In the genomic region with DNA sequence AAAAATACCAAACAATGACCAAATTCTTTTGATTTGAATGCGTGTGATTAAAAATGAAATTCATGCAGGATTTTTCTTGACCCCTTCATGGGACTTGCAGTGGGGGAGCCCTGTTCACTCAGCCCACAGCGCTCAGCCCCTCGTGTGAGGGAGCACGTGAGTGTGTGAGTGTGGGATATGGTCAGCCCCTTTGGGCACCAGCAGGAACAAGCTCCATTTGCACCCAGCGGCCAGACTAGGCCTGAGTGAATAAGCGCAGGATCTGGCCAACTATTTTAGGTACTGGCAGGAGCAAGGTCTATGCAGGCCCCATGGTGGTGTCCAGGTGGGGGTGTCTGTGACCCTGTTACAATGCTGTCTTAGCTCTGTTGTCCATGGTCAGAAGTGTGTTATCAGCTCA, we compare ENCODE assay signal across 19 cellular contexts.
DNase-seq lines count a peak whose midpoint lies in the region; ATAC-seq, FAIRE-seq and TF ChIP-seq lines count a peak whose summit lies in the region.
"Had no signal": no experiment of that assay in that cellular context is flagged by ENCODE, and none has a peak within 500 bp of the region (broad histone marks: within the 10 kb centered on the region; RNA-seq: fewer than 3 reads in every experiment).

No MANE protein-coding gene starts in this region.

- H2BK5ac ChIP-seq in H1 (ENCODE audit: low read depth, low read length): no peak overlapping the region

- TF ChIP-seq EP300 in HepG2 (IDR thresholded peaks at IDR 0.05; ENCODE audit: low read depth in 2 of 2, low read length in 2 of 2) (no peak), HepG2 (CRISPR knock-in tag; IDR thresholded peaks at IDR 0.05; ENCODE audit: borderline replicate concordance) (no peak), H1 (IDR thresholded peaks at IDR 0.05; ENCODE audit: borderline replicate concordance in 1 of 2, low read depth in 2 of 2, low read length in 2 of 2) (no peak)

- CTCF ChIA-PET in HepG2 (lab: Yijun Ruan, JAX; ENCODE audit: low intra/inter-chr PET ratio, low total read pairs): no interaction called here
- CTCF ChIA-PET in H1 (lab: Charles Lee; ENCODE audit: partially characterized antibody): interaction anchor here (0.5 to 1.7 kb wide), 2 partner anchors 92 to 127 kb away, joined by 3 to 4 read pairs; no protein-coding TSS in a partner anchor

- no peaks in the 10 kb centered on the region for H3K79me2 ChIP-seq in HepG2 (ENCODE audit: insufficient read depth, low read length)
- H3K79me2 ChIP-seq in H1 (ENCODE audit: control insufficient read depth in 1 of 2, insufficient read depth in 2 of 2, low read length in 2 of 2): no peaks in the 10 kb centered on the region

- H4K8ac ChIP-seq in H1 (ENCODE audit: extremely low read depth, insufficient read depth, low read length): no peak overlapping the region

- in situ Hi-C loops in HepG2 (cut with HindIII; ENCODE audit: extremely low pct_ligation_motif_present, low pct_unique_long_range_greater_than_20kb): no loop called here

- no peak overlapping the region for H2AK5ac ChIP-seq in H1 (ENCODE audit: low read depth, low read length)

- no peak overlapping the region for H2BK15ac ChIP-seq in H1 (ENCODE audit: low read length)

- DNase-seq in HepG2 (ENCODE audit: low spot score): no peak
- no peak for DNase-seq in right lobe of liver
- no peak for DNase-seq in H1 (ENCODE audit: low read depth in 1 of 2, low spot score in 2 of 2)
- no peak for DNase-seq in upper lobe of right lung
- no peak for DNase-seq in activated CD4-positive, CD25-positive, alpha-beta regulatory T cell treated with anti-CD3 and anti-CD28 coated beads, Interleukin-2, amount 50 U/mL, for 72 hours
- DNase-seq: Caco-2; CD4-positive, CD25-positive, alpha-beta regulatory T cell; CD8-positive, alpha-beta T cell; DMS153; DND-41; H9 had no signal

- H3K36me3 ChIP-seq in HepG2 (replicated peaks in 1 of 2; ENCODE audit: control insufficient read depth in 1 of 2, insufficient read depth in 2 of 2, low read length in 2 of 2): no peaks in the 10 kb centered on the region
- H3K36me3 ChIP-seq in right lobe of liver: no peaks in the 10 kb centered on the region
- H3K36me3 ChIP-seq in H1 (ENCODE audit: control insufficient read depth in 2 of 4, insufficient read depth in 4 of 4, low read length in 3 of 4): no peaks in the 10 kb centered on the region
- H3K36me3 ChIP-seq in upper lobe of right lung: no peaks in the 10 kb centered on the region
- H3K36me3 ChIP-seq: BLaER1 had no signal

- TF ChIP-seq POLR2A in HepG2 (IDR thresholded peaks at IDR 0.05; ENCODE audit: insufficient read depth in 1 of 2, low read depth in 2 of 2, low read length in 2 of 2): no peak
- no peak for TF ChIP-seq POLR2A in right lobe of liver (IDR thresholded peaks at IDR 0.05)
- TF ChIP-seq POLR2A in H1 (IDR thresholded peaks at IDR 0.05; ENCODE audit: control extremely low read depth in 1 of 2, low read depth in 2 of 2, low read length in 2 of 2): no peak

- H3K18ac ChIP-seq in H1 (ENCODE audit: extremely low read depth, low read length): no peak overlapping the region

- no peak overlapping the region for H2BK20ac ChIP-seq in H1 (ENCODE audit: low read length)

- no peak overlapping the region for H2BK120ac ChIP-seq in H1 (replicated peaks; ENCODE audit: low read depth, low read length)

- H3K4me2 ChIP-seq in HepG2 (ENCODE audit: low read depth, low read length): no peak overlapping the region
- H3K4me2 ChIP-seq in H1 (ENCODE audit: insufficient read depth in 1 of 2, low read depth in 2 of 2, low read length in 2 of 2): no peak overlapping the region
- H3K4me2 ChIP-seq: BLaER1 had no signal

- H3K9ac ChIP-seq in HepG2 (ENCODE audit: insufficient read depth, low read depth, low read length) (no peak overlapping the region), H1 (replicated peaks in 1 of 4; ENCODE audit: extremely low read depth in 1 of 4, low read depth in 3 of 4, low read length in 3 of 4) (no peak overlapping the region)
- H3K9ac ChIP-seq: BLaER1 had no signal

- intact Hi-C loops in HepG2 (cut with micrococcal nuclease; ENCODE audit: unreplicated experiment): no loop called here
- intact Hi-C loops in right lobe of liver (cut with DNase I): no loop called here
- intact Hi-C loops in upper lobe of right lung (cut with DNase I): no loop called here

- no peak overlapping the region for H3K14ac ChIP-seq in H1 (ENCODE audit: insufficient read length)

- no peak overlapping the region for H3K23ac ChIP-seq in H1 (ENCODE audit: insufficient read length)

- H3K9me3 ChIP-seq in HepG2 (ENCODE audit: low read length) (no peaks in the 10 kb centered on the region), right lobe of liver (no peaks in the 10 kb centered on the region), H1 (ENCODE audit: insufficient read depth in 2 of 2, low read depth in 1 of 2, low read length in 1 of 2) (no peaks in the 10 kb centered on the region), upper lobe of right lung (no peaks in the 10 kb centered on the region)
- H3K9me3 ChIP-seq: Caco-2 had no signal

- no peak overlapping the region for H2BK12ac ChIP-seq in H1 (ENCODE audit: low read depth, low read length)

- WGBS in HepG2 (ENCODE audit: low lambda C conversion rate): under 1% methylated on average over 4 of the region's 6 CpGs
- 75% methylated on average over 2 of the region's 6 CpGs for WGBS in right lobe of liver (ENCODE audit: insufficient coverage, low coverage, low lambda C conversion rate, missing lambda C conversion rate)
- WGBS in H1 (ENCODE audit: extremely low coverage in 1 of 2, insufficient coverage in 1 of 2, insufficient read length in 1 of 2, insufficient replicate concordance in 2 of 2, low coverage in 1 of 2, low lambda C conversion rate in 2 of 2, missing lambda C conversion rate in 1 of 2), 2 experiments: 93% methylated on average over 6 of the region's 6 CpGs; no CpG with 5 or more reads in 1 of the 2 experiments

- TF ChIP-seq RAD21 in HepG2 (CRISPR knock-in tag; IDR thresholded peaks at IDR 0.05) (no peak), H1 (IDR thresholded peaks at IDR 0.05 in 1 of 2, conservative IDR thresholded peaks at IDR 0.05 in 1 of 2; ENCODE audit: low read depth in 2 of 2, low read length in 2 of 2) (no peak)

- no peak overlapping the region for H3K27ac ChIP-seq in HepG2 (ENCODE audit: extremely low read length, insufficient read depth, low read length)
- H3K27ac ChIP-seq in right lobe of liver: no peak overlapping the region
- H3K27ac ChIP-seq in H1 (ENCODE audit: low read depth, low read length): no peak overlapping the region
- no peak overlapping the region for H3K27ac ChIP-seq in upper lobe of right lung
- H3K27ac ChIP-seq: 22Rv1, BLaER1, C4-2B had no signal

- H4K91ac ChIP-seq in H1 (replicated peaks; ENCODE audit: insufficient read length, low read length): no peak overlapping the region

- H2AFZ ChIP-seq in HepG2 (ENCODE audit: low read length): no peak overlapping the region
- H2AFZ ChIP-seq in H1 (ENCODE audit: low read length): peak overlapping the region; percentile 24; the same call in 1 of the 2 replicates

- no peaks in the 10 kb centered on the region for H3K23me2 ChIP-seq in H1 (ENCODE audit: low read depth, low read length)

- BruUV-seq in HepG2 (replicated peaks; lab: Mats Ljungman, UMichigan): no TSS peak

- H4K20me1 ChIP-seq in HepG2 (ENCODE audit: insufficient read depth, low read length) (no peaks in the 10 kb centered on the region), H1 (replicated peaks in 1 of 2; ENCODE audit: control insufficient read depth in 1 of 2, insufficient read depth in 2 of 2, low read length in 2 of 2) (no peaks in the 10 kb centered on the region)
- H4K20me1 ChIP-seq: BLaER1 had no signal

- H3K27me3 ChIP-seq in HepG2 (ENCODE audit: control insufficient read depth in 1 of 2, insufficient read depth in 2 of 2, low read length in 2 of 2): no peaks in the 10 kb centered on the region
- H3K27me3 ChIP-seq in right lobe of liver: no peaks in the 10 kb centered on the region
- no peaks in the 10 kb centered on the region for H3K27me3 ChIP-seq in H1 (replicated peaks in 1 of 4; ENCODE audit: control insufficient read depth in 3 of 4, extremely low read depth in 1 of 4, insufficient read depth in 3 of 4, low read length in 3 of 4)
- H3K27me3 ChIP-seq in upper lobe of right lung: no peaks in the 10 kb centered on the region
- H3K27me3 ChIP-seq: BLaER1 had no signal

- H3K4me3 ChIP-seq in HepG2 (replicated peaks in 1 of 3; ENCODE audit: insufficient read depth in 1 of 3, low read depth in 2 of 3, low read length in 3 of 3) (no peak overlapping the region), right lobe of liver (no peak overlapping the region), H1 (ENCODE audit: extremely low read depth in 1 of 4, insufficient read depth in 2 of 4, low read depth in 3 of 4, low read length in 4 of 4) (no peak overlapping the region), upper lobe of right lung (no peak overlapping the region)
- H3K4me3 ChIP-seq: BLaER1 had no signal

- TF ChIP-seq CTCF in HepG2 (CRISPR knock-in tag; IDR thresholded peaks at IDR 0.05): no peak
- TF ChIP-seq CTCF in right lobe of liver (IDR thresholded peaks at IDR 0.05): no peak
- TF ChIP-seq CTCF in H1 (IDR thresholded peaks at IDR 0.05; ENCODE audit: control extremely low read depth in 1 of 3, insufficient read depth in 1 of 3, low read depth in 1 of 3, low read length in 3 of 3): no peak
- no peak for TF ChIP-seq CTCF in upper lobe of right lung (IDR thresholded peaks at IDR 0.05)

- POLR2A ChIA-PET in HepG2 (lab: Yijun Ruan, JAX): no interaction called here
- POLR2A ChIA-PET in H1 (lab: Charles Lee; ENCODE audit: partially characterized antibody): no interaction called here

- ATAC-seq in HepG2 (peak; percentile 36; the same call in 1 of the 3 replicates), right lobe of liver (no peak), upper lobe of right lung (peak; percentile 22), HG02852 (IDR thresholded peaks at IDR 0.05; ENCODE audit: unreplicated experiment) (no peak)
- ATAC-seq: CD8-positive, alpha-beta T cell; HCT116 had no signal

- no peak for FAIRE-seq in HepG2 (lab: Jason Lieb, UNC)
- no peak for FAIRE-seq in H1 (lab: Jason Lieb, UNC)
- FAIRE-seq: A204.1, G401.6, GM12892 had no signal

- H3K56ac ChIP-seq in H1 (replicated peaks; ENCODE audit: insufficient read length, low read depth, low read length): no peak overlapping the region

- H3K4me1 ChIP-seq in HepG2 (ENCODE audit: insufficient read depth, low read length) (no peaks in the 10 kb centered on the region), right lobe of liver (no peaks in the 10 kb centered on the region), H1 (replicated peaks in 1 of 4; ENCODE audit: control insufficient read depth in 3 of 4, insufficient read depth in 4 of 4, low read length in 3 of 4) (no peaks in the 10 kb centered on the region), upper lobe of right lung (no peaks in the 10 kb centered on the region)
- H3K4me1 ChIP-seq: BLaER1, Caco-2 had no signal

- no peak overlapping the region for H3K4ac ChIP-seq in H1 (replicated peaks; ENCODE audit: insufficient read length, low read depth, low read length)

- H4K5ac ChIP-seq in H1 (ENCODE audit: insufficient read length, low read depth, low read length): no peak overlapping the region

- H3K79me1 ChIP-seq in H1 (ENCODE audit: low read depth, low read length): no peaks in the 10 kb centered on the region

TF ChIP-seq in HepG2, 621 proteins besides CTCF, POLR2A, EP300 and RAD21 (continues in another document):
- TF ChIP-seq WIZ (CRISPR knock-in tag; IDR thresholded peaks at IDR 0.05): no peak

Comparison
In these comparisons a context has a peak if more than half of its experiments do, and no peak if none do; other contexts are left out.
1. ATAC-seq: peak in HepG2 (single experiment) and upper lobe of right lung (single experiment); none in right lobe of liver (0 of 4) and HG02852 (single experiment).